Comparison of ENCODE assay signal across 1 cellular context in genomic region chr16:30875881-30876791, GRCh38.
A peak's percentile ranks its signal among the peaks of the same experiment; 100 is the strongest.
TF ChIP-seq lines count a peak whose summit lies in the region.

No MANE protein-coding gene starts in this region.

TF ChIP-seq in HepG2, 621 proteins besides CTCF, POLR2A, EP300 and RAD21 (continued from another document):
- TF ChIP-seq, protein P1, sequence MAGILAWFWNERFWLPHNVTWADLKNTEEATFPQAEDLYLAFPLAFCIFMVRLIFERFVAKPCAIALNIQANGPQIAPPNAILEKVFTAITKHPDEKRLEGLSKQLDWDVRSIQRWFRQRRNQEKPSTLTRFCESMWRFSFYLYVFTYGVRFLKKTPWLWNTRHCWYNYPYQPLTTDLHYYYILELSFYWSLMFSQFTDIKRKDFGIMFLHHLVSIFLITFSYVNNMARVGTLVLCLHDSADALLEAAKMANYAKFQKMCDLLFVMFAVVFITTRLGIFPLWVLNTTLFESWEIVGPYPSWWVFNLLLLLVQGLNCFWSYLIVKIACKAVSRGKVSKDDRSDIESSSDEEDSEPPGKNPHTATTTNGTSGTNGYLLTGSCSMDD (CRISPR knock-in tag; IDR thresholded peaks at IDR 0.05) = no peak
- TF ChIP-seq ZMAT3 (CRISPR knock-in tag; conservative IDR thresholded peaks at IDR 0.05) (no peak), SAP130 (CRISPR knock-in tag; IDR thresholded peaks at IDR 0.05; ENCODE audit: low read depth) (no peak), ZNF567 (CRISPR knock-in tag; IDR thresholded peaks at IDR 0.05; ENCODE audit: borderline replicate concordance) (no peak), E2F2 (CRISPR knock-in tag; IDR thresholded peaks at IDR 0.05; ENCODE audit: borderline replicate concordance) (no peak), ZMYM3 (CRISPR knock-in tag; IDR thresholded peaks at IDR 0.05) (peak; percentile 64)
- TF ChIP-seq, protein P2, sequence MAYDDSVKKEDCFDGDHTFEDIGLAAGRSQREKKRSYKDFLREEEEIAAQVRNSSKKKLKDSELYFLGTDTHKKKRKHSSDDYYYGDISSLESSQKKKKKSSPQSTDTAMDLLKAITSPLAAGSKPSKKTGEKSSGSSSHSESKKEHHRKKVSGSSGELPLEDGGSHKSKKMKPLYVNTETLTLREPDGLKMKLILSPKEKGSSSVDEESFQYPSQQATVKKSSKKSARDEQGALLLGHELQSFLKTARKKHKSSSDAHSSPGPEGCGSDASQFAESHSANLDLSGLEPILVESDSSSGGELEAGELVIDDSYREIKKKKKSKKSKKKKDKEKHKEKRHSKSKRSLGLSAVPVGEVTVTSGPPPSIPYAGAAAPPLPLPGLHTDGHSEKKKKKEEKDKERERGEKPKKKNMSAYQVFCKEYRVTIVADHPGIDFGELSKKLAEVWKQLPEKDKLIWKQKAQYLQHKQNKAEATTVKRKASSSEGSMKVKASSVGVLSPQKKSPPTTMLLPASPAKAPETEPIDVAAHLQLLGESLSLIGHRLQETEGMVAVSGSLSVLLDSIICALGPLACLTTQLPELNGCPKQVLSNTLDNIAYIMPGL (CRISPR knock-in tag; IDR thresholded peaks at IDR 0.05; ENCODE audit: borderline replicate concordance in 1 of 2, low read depth in 1 of 2) = 0 out of 4 replicates have a peak, but pooled peaks of 1 of the 2 experiments have one; percentile 12
